Comparison of ENCODE assay signal across 23 cellular contexts in the genomic region with DNA sequence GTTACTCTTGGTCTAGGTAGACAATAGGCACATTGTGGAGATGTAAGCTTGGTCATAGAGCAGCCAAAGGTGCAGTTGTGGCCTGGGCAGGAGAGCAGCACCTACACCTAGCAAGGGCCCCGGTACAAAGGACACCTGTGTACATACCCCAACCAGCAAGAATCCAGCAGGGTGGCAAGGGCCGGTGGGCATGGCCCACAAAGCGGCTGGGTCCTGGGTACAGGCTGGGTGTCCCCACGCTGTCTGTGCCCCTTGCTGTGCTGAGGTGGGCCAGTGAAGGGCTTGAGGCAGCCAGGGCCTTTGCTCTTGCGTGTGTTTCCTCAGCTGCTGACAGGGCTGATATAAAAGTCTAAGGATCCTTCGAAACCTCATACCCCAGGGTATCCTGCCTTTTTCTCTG.
"Had no signal": no experiment of that assay in that cellular context is flagged by ENCODE, and none has a peak within 500 bp of the region (broad histone marks: within the 10 kb centered on the region; RNA-seq: fewer than 3 reads in every experiment).

No MANE protein-coding gene starts in this region.

- H3K4me1 Mint-ChIP-seq: immature natural killer cell had no signal

- H3K9me3 ChIP-seq: esophagus squamous epithelium, psoas muscle, testis, upper lobe of left lung had no signal

- H3K9ac ChIP-seq: neural progenitor cell had no signal

- H3K9me3 Mint-ChIP-seq: immature natural killer cell, memory B cell had no signal

- DNase-seq: dorsolateral prefrontal cortex; effector CD8-positive, alpha-beta T cell; erythroblast; esophagus squamous epithelium; foreskin melanocyte; heart right ventricle; hippocampal formation; immature natural killer cell; naive thymus-derived CD4-positive, alpha-beta T cell; ovary; psoas muscle; right cardiac atrium; spleen; stimulated activated CD4-positive, alpha-beta T cell treated with anti-CD3 and anti-CD28 coated beads, Interleukin-4, amount 100 ng/mL, for 4 hours; stimulated activated naive CD8-positive, alpha-beta T cell treated with anti-CD3 and anti-CD28 coated beads, Interleukin-15, Interleukin-2, amounts not matched to agents 100 U/mL and 50 U/mL, for 24 hours; testis had no signal

- ATAC-seq: heart right ventricle; naive thymus-derived CD4-positive, alpha-beta T cell; psoas muscle; right cardiac atrium; stimulated activated memory B cell treated with anti-CD40 and anti-IgM and Interleukin-4, amounts not matched to agents 10 μg/mL and 1 μg/mL and 100 μg/mL, for 72 hours; stimulated activated naive CD8-positive, alpha-beta T cell treated with anti-CD3 and anti-CD28 coated beads, Interleukin-15, Interleukin-2, amounts not matched to agents 100 U/mL and 50 U/mL, for 24 hours had no signal

- H3K27me3 ChIP-seq: esophagus squamous epithelium, heart right ventricle, neural progenitor cell, ovary, spleen, testis, tibial nerve, upper lobe of left lung had no signal

- H3K4me1 ChIP-seq: esophagus squamous epithelium, heart right ventricle, neural progenitor cell, psoas muscle, testis, tibial nerve, upper lobe of left lung had no signal

- H3K27ac ChIP-seq: esophagus squamous epithelium, heart right ventricle, neural progenitor cell, ovary, psoas muscle, skin epidermis, spleen, testis, tibial nerve, upper lobe of left lung had no signal

- H3K27me3 Mint-ChIP-seq: memory B cell; naive thymus-derived CD4-positive, alpha-beta T cell; stimulated activated memory B cell treated with anti-CD40 and anti-IgM and Interleukin-4, amounts not matched to agents 10 μg/mL and 1 μg/mL and 100 μg/mL, for 72 hours had no signal

- H3K27ac Mint-ChIP-seq: immature natural killer cell; memory B cell; naive thymus-derived CD4-positive, alpha-beta T cell; neural progenitor cell; stimulated activated memory B cell treated with anti-CD40 and anti-IgM and Interleukin-4, amounts not matched to agents 10 μg/mL and 1 μg/mL and 100 μg/mL, for 72 hours had no signal

- H3K36me3 Mint-ChIP-seq: immature natural killer cell; memory B cell; naive thymus-derived CD4-positive, alpha-beta T cell; neural progenitor cell; stimulated activated memory B cell treated with anti-CD40 and anti-IgM and Interleukin-4, amounts not matched to agents 10 μg/mL and 1 μg/mL and 100 μg/mL, for 72 hours had no signal

- H3K4me3 Mint-ChIP-seq: immature natural killer cell; memory B cell; naive thymus-derived CD4-positive, alpha-beta T cell; neural progenitor cell; stimulated activated memory B cell treated with anti-CD40 and anti-IgM and Interleukin-4, amounts not matched to agents 10 μg/mL and 1 μg/mL and 100 μg/mL, for 72 hours had no signal

- H3K36me3 ChIP-seq: esophagus squamous epithelium, heart right ventricle, neural progenitor cell, ovary, spleen, tibial nerve, upper lobe of left lung had no signal

- H3K4me3 ChIP-seq: dorsolateral prefrontal cortex, esophagus squamous epithelium, heart right ventricle, lung, neural progenitor cell, ovary, psoas muscle, skin epidermis, spleen, testis, tibial nerve, upper lobe of left lung had no signal
